In the genomic region with DNA sequence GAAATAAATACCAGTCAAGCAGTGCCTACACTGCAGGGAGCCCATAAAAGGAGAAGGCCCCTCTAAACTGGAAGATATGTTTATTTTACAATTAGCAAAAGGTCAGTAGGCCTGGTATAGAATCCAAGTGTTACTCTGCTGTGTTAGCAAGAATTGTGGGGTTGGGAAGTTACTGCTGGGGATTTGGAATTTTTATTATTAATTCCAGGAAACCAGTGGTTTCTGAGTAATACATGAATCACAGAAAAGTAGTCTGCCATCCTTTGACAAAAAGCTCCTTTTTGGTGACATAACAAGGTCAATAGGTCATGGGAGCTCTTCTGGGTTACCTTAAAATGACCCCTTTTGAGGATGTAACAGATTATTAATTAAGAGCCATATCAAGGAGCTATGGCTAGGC, we compare ENCODE assay signal across 16 cellular contexts.
DNase-seq lines count a peak whose midpoint lies in the region; ATAC-seq and TF ChIP-seq lines count a peak whose summit lies in the region.
"Had no signal": no experiment of that assay in that cellular context is flagged by ENCODE, and none has a peak within 500 bp of the region (broad histone marks: within the 10 kb centered on the region; RNA-seq: fewer than 3 reads in every experiment).

No MANE protein-coding gene starts in this region.

- BruUV-seq in mammary epithelial cell (replicated peaks; lab: Mats Ljungman, UMichigan), result no TSS peak

- H3K9me3 ChIP-seq in mammary epithelial cell (replicated peaks; ENCODE audit: insufficient read depth, low read length), result no peaks in the 10 kb centered on the region
- H3K9me3 ChIP-seq in left lung, result peaks cover 0 to 6% of the 10 kb centered on the region in 2 donors
- H3K9me3 ChIP-seq: colonic mucosa, gastrocnemius medialis, MG63 had no signal

- H3K36me3 ChIP-seq in mammary epithelial cell (ENCODE audit: insufficient read depth, low read length) (no peaks in the 10 kb centered on the region), left lung (no peaks in the 10 kb centered on the region)
- H3K36me3 ChIP-seq: colonic mucosa, gastrocnemius medialis, MG63 had no signal

- POLR2A ChIA-PET in T-cell (lab: Charles Lee), result no interaction called here

- H3K4me3 Mint-ChIP-seq in T-cell, result no peak overlapping the region
- H3K4me3 Mint-ChIP-seq: activated CD4-positive, alpha-beta memory T cell treated with anti-CD3 and anti-CD28 coated beads, Interleukin-2, amount 10 ng/mL, durations not matched to agents 7 days and 5 days; CD4-positive, alpha-beta T cell; naive thymus-derived CD8-positive, alpha-beta T cell had no signal

- H2AFZ ChIP-seq in mammary epithelial cell (ENCODE audit: low read depth, low read length), result no peak overlapping the region

- TF ChIP-seq CTCF in mammary epithelial cell (conservative IDR thresholded peaks at IDR 0.05 in 1 of 2, IDR thresholded peaks at IDR 0.05 in 1 of 2; ENCODE audit: extremely low read depth in 1 of 2, insufficient read depth in 1 of 2, low read depth in 1 of 2, low read length in 2 of 2) (no peak), left lung (IDR thresholded peaks at IDR 0.05) (no peak)

- H3K4me1 ChIP-seq in mammary epithelial cell (ENCODE audit: insufficient read depth, low read length), result peaks cover 38% of the 10 kb centered on the region
- no peaks in the 10 kb centered on the region for H3K4me1 ChIP-seq in left lung
- H3K4me1 ChIP-seq: colonic mucosa, gastrocnemius medialis had no signal

- no peaks in the 10 kb centered on the region for H4K20me1 ChIP-seq in mammary epithelial cell (ENCODE audit: insufficient read depth, low read length)

- DNase-seq in Caki2 (ENCODE audit: low read depth) (peak; percentile 32), M059J (ENCODE audit: low read depth) (peak; percentile 95), mammary epithelial cell (peak; percentile 77), left lung (no peak), DMS 273 treated with DMSO at 0.1 percent for 48 hours (lab: John Stamatoyannopoulos, UW) (no peak), NCI-H526 (lab: John Stamatoyannopoulos, UW) (no peak), T-cell (no peak), NCI-H2029 (lab: John Stamatoyannopoulos, UW) (no peak)
- DNase-seq: activated CD4-positive, alpha-beta memory T cell treated with anti-CD3 and anti-CD28 coated beads, Interleukin-2, amount 10 ng/mL, durations not matched to agents 7 days and 5 days; activated gamma-delta T cell; CD4-positive, alpha-beta T cell; colonic mucosa; gastrocnemius medialis; MG63; naive thymus-derived CD8-positive, alpha-beta T cell; NCI-H446 had no signal

- H3K27ac Mint-ChIP-seq in T-cell, result no peak overlapping the region
- H3K27ac Mint-ChIP-seq: activated CD4-positive, alpha-beta memory T cell treated with anti-CD3 and anti-CD28 coated beads, Interleukin-2, amount 10 ng/mL, durations not matched to agents 7 days and 5 days; CD4-positive, alpha-beta T cell; naive thymus-derived CD8-positive, alpha-beta T cell had no signal

- in situ Hi-C loops in Caki2 (cut with HindIII; ENCODE audit: low pct_unique_long_range_greater_than_20kb, low sequenced_read_pairs), result no loop called here
- in situ Hi-C loops in mammary epithelial cell (cut with MboI; ENCODE audit: low sequenced_read_pairs in 2 of 2), result no loop called here

- dilution Hi-C loops in mammary epithelial cell (cut with HindIII; ENCODE audit: low sequenced_read_pairs), result no loop called here

- H3K4me3 ChIP-seq in mammary epithelial cell (replicated peaks in 1 of 3; ENCODE audit: insufficient read depth in 1 of 3, low read depth in 2 of 3, low read length in 3 of 3) (no peak overlapping the region), left lung (no peak overlapping the region)
- H3K4me3 ChIP-seq: colonic mucosa, gastrocnemius medialis, MG63 had no signal

- peaks cover 2 to 18% of the 10 kb centered on the region in 2 donors for H3K27me3 Mint-ChIP-seq in T-cell
- H3K27me3 Mint-ChIP-seq: activated CD4-positive, alpha-beta memory T cell treated with anti-CD3 and anti-CD28 coated beads, Interleukin-2, amount 10 ng/mL, durations not matched to agents 7 days and 5 days had no signal

- peak; percentile 38 for ATAC-seq in left lung
- ATAC-seq in T-cell (replicated peaks in 1 of 4), result no peak
- ATAC-seq: gastrocnemius medialis; naive thymus-derived CD8-positive, alpha-beta T cell had no signal

- CTCF ChIA-PET in mammary epithelial cell (lab: Charles Lee; ENCODE audit: low non-redundant PET), result no interaction called here
- CTCF ChIA-PET in T-cell (lab: Charles Lee), result no interaction called here

- peak overlapping the region; percentile 13 for H3K4me2 ChIP-seq in mammary epithelial cell (ENCODE audit: insufficient read depth, low read depth, low read length)

- intact Hi-C loops in mammary epithelial cell (cut with micrococcal nuclease) (loop anchor here (1.0 kb wide), 1 partner anchor 8 kb away; no protein-coding TSS in a partner anchor), left lung (cut with DNase I) (no loop called here)

- H3K79me2 ChIP-seq in mammary epithelial cell (ENCODE audit: insufficient read depth, low read length), result no peaks in the 10 kb centered on the region

- H3K4me1 Mint-ChIP-seq in T-cell, result no peaks in the 10 kb centered on the region
- H3K4me1 Mint-ChIP-seq: activated CD4-positive, alpha-beta memory T cell treated with anti-CD3 and anti-CD28 coated beads, Interleukin-2, amount 10 ng/mL, durations not matched to agents 7 days and 5 days; naive thymus-derived CD8-positive, alpha-beta T cell had no signal

- H3K9me3 Mint-ChIP-seq in T-cell, result peaks cover 0 to 4% (median 0%) of the 10 kb centered on the region in 3 donors
- H3K9me3 Mint-ChIP-seq: activated CD4-positive, alpha-beta memory T cell treated with anti-CD3 and anti-CD28 coated beads, Interleukin-2, amount 10 ng/mL, durations not matched to agents 7 days and 5 days had no signal

- H3K27ac ChIP-seq in mammary epithelial cell (ENCODE audit: insufficient read depth, low read depth, low read length) (no peak overlapping the region), left lung (no peak overlapping the region)
- H3K27ac ChIP-seq: colonic mucosa, gastrocnemius medialis had no signal

- no peak overlapping the region for H3K9ac ChIP-seq in mammary epithelial cell (ENCODE audit: insufficient read depth, low read length)

- H3K36me3 Mint-ChIP-seq in T-cell, result no peaks in the 10 kb centered on the region
- H3K36me3 Mint-ChIP-seq: naive thymus-derived CD8-positive, alpha-beta T cell had no signal

- H3K27me3 ChIP-seq in mammary epithelial cell (ENCODE audit: insufficient read depth, low read length), result no peaks in the 10 kb centered on the region
- no peaks in the 10 kb centered on the region for H3K27me3 ChIP-seq in left lung
- H3K27me3 ChIP-seq: colonic mucosa, gastrocnemius medialis, MG63 had no signal

Comparison
In these comparisons a context has a peak if more than half of its experiments do, and no peak if none do; other contexts are left out.
1. DNase-seq: peak in Caki2 (single experiment), M059J (single experiment) and mammary epithelial cell (single experiment); none in left lung (0 of 2), DMS 273 treated with DMSO at 0.1 percent for 48 hours (single experiment), NCI-H526 (0 of 2), T-cell (0 of 34) and NCI-H2029 (single experiment).